22 cellular contexts compared by ENCODE assay signal in the genomic region with DNA sequence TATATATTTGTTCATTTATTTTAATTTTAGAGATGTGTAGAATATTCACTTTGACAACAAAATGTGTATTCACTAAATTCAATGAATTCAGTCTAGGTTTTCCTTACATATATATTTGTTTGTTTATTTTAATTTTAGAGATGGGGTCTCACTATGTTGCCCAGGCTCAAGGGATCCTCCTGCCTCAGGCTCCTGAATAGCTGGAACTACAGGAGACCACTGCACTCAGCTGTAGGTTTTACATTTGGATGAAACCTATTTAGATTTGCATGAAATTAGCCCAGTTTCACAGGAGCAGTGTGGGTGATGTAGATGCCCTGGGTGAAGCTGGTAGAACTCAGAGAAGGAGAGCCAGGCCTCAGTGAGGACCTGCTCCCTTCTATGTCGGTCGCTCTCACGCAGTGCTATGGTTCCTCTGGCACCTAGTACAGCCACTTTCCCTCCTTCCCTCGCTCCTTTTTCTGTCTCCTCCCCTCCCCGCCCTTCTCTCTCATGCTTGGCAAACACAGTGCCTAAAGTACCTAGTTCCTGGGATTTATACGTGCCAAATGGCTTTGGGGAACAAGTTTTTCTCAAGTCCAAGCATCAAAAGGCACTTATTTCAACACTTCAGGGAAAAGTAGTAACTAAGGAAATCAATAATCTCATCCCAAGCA. TPM values are rescaled to one million over a fixed set of nuclear protein-coding genes. Genes with fewer than 3 reads are reported as not detected.
A peak's percentile ranks its signal among the peaks of the same experiment; 100 is the strongest.
DNase-seq lines count a peak whose midpoint lies in the region; ATAC-seq and TF ChIP-seq lines count a peak whose summit lies in the region.
"Had no signal": no experiment of that assay in that cellular context is flagged by ENCODE, and none has a peak within 500 bp of the region (broad histone marks: within the 10 kb centered on the region; RNA-seq: fewer than 3 reads in every experiment).

No MANE protein-coding gene starts in this region.

- H3K27me3 ChIP-seq in body of pancreas: no peaks in the 10 kb centered on the region
- H3K27me3 ChIP-seq in lower lobe of right lung (ENCODE audit: low read depth): no peaks in the 10 kb centered on the region
- no peaks in the 10 kb centered on the region for H3K27me3 ChIP-seq in right cardiac atrium (ENCODE audit: control insufficient read depth, insufficient read depth)
- H3K27me3 ChIP-seq: BLaER1 treated with 17β-estradiol and CSF1 and Interleukin-3, amounts not matched to agents 10 nM and 100 nM; Peyer's patch had no signal

- peak overlapping the region; percentile 48 for H3K27ac Mint-ChIP-seq in progenitor cell of endocrine pancreas
- H3K27ac Mint-ChIP-seq in activated T-cell treated with anti-CD3 and anti-CD28 coated beads, Interleukin-2, amount 50 U/mL, for 24 hours: no peak overlapping the region
- H3K27ac Mint-ChIP-seq: CD8-positive, alpha-beta memory T cell; HFFc6 had no signal

- H3K36me3 ChIP-seq in body of pancreas (replicated peaks in 1 of 2; ENCODE audit: insufficient read depth in 1 of 2, low read depth in 2 of 2): no peaks in the 10 kb centered on the region
- H3K36me3 ChIP-seq in lower lobe of right lung: no peaks in the 10 kb centered on the region
- H3K36me3 ChIP-seq: BLaER1 treated with 17β-estradiol and CSF1 and Interleukin-3, amounts not matched to agents 10 nM and 100 nM; Peyer's patch had no signal

- peak; percentile 52 to 75 for DNase-seq in NCI-H526 (lab: John Stamatoyannopoulos, UW)
- peak in 3 of 4 donors; percentile 37 to 63 (median 46) for DNase-seq in body of pancreas
- DNase-seq in lower lobe of right lung: no peak
- DNase-seq in progenitor cell of endocrine pancreas (ENCODE audit: low spot score, unreplicated experiment): no peak
- no peak for DNase-seq in right cardiac atrium
- no peak for DNase-seq in activated T-cell treated with anti-CD3 and anti-CD28 coated beads, Interleukin-2, amount 50 U/mL, for 24 hours
- no peak for DNase-seq in NCI-H226
- DNase-seq: CD8-positive, alpha-beta memory T cell; DMS79 treated with DMSO at 0.1 percent for 48 hours; HFFc6; NCI-H1417 treated with DMSO at 0.1 percent for 48 hours; NCI-H187 treated with DMSO at 0.1 percent for 48 hours; NCI-H2171; NCI-H446; NCI-H748 treated with DMSO at 0.1 percent for 48 hours; NK-92 treated with Interleukin-12 subunit alpha and Interleukin-12 subunit beta, amount 100 ng/mL, for 24 hours; Peyer's patch had no signal

- H3K4me3 Mint-ChIP-seq in progenitor cell of endocrine pancreas (ENCODE audit: low read depth): no peak overlapping the region
- H3K4me3 Mint-ChIP-seq in activated T-cell treated with anti-CD3 and anti-CD28 coated beads, Interleukin-2, amount 50 U/mL, for 24 hours: no peak overlapping the region
- H3K4me3 Mint-ChIP-seq: HFFc6 had no signal

- TF ChIP-seq CTCF in body of pancreas (IDR thresholded peaks at IDR 0.05): no peak
- TF ChIP-seq CTCF in lower lobe of right lung (IDR thresholded peaks at IDR 0.05): no peak
- TF ChIP-seq CTCF in progenitor cell of endocrine pancreas (IDR thresholded peaks at IDR 0.05; ENCODE audit: unreplicated experiment): no peak

- no peaks in the 10 kb centered on the region for H3K9me3 Mint-ChIP-seq in progenitor cell of endocrine pancreas (ENCODE audit: low read depth)
- no peaks in the 10 kb centered on the region for H3K9me3 Mint-ChIP-seq in activated T-cell treated with anti-CD3 and anti-CD28 coated beads, Interleukin-2, amount 50 U/mL, for 24 hours
- H3K9me3 Mint-ChIP-seq: CD8-positive, alpha-beta memory T cell; HFFc6 had no signal

- peaks cover 20% of the 10 kb centered on the region for H3K4me1 ChIP-seq in body of pancreas
- H3K4me1 ChIP-seq in lower lobe of right lung: no peaks in the 10 kb centered on the region
- no peaks in the 10 kb centered on the region for H3K4me1 ChIP-seq in right cardiac atrium (ENCODE audit: control insufficient read depth, insufficient read depth, low read length)
- H3K4me1 ChIP-seq: Peyer's patch had no signal

- no peaks in the 10 kb centered on the region for H3K27me3 Mint-ChIP-seq in progenitor cell of endocrine pancreas
- H3K27me3 Mint-ChIP-seq in activated T-cell treated with anti-CD3 and anti-CD28 coated beads, Interleukin-2, amount 50 U/mL, for 24 hours: no peaks in the 10 kb centered on the region

- intact Hi-C loops in body of pancreas (cut with DNase I) (no loop called here), lower lobe of right lung (cut with DNase I) (no loop called here), right cardiac atrium (cut with DNase I) (no loop called here)

- no peaks in the 10 kb centered on the region for H3K36me3 Mint-ChIP-seq in progenitor cell of endocrine pancreas (ENCODE audit: insufficient read depth)
- no peaks in the 10 kb centered on the region for H3K36me3 Mint-ChIP-seq in activated T-cell treated with anti-CD3 and anti-CD28 coated beads, Interleukin-2, amount 50 U/mL, for 24 hours (ENCODE audit: low read depth)
- H3K36me3 Mint-ChIP-seq: CD8-positive, alpha-beta memory T cell had no signal

- peak in 1 of 3 donors; percentile 25 for TF ChIP-seq POLR2A in body of pancreas (IDR thresholded peaks at IDR 0.05)

- peak overlapping the region in 3 of 4 donors; percentile 39 to 75 (median 58) for H3K27ac ChIP-seq in body of pancreas
- H3K27ac ChIP-seq in lower lobe of right lung: no peak overlapping the region
- no peak overlapping the region for H3K27ac ChIP-seq in right cardiac atrium (ENCODE audit: low read length)
- H3K27ac ChIP-seq: BLaER1 treated with 17β-estradiol and CSF1 and Interleukin-3, amounts not matched to agents 10 nM and 100 nM; KMS-11; Peyer's patch had no signal

- ATAC-seq in body of pancreas (peak; percentile 81), lower lobe of right lung (peak; percentile 84 to 94), right cardiac atrium (no peak), HG02642 (IDR thresholded peaks at IDR 0.05; ENCODE audit: poor library complexity, unreplicated experiment) (no peak)
- ATAC-seq: Right ventricle myocardium inferior had no signal

- no peaks in the 10 kb centered on the region for H3K9me3 ChIP-seq in body of pancreas
- H3K9me3 ChIP-seq in lower lobe of right lung: no peaks in the 10 kb centered on the region
- H3K9me3 ChIP-seq in right cardiac atrium (ENCODE audit: control insufficient read depth, low read length): no peaks in the 10 kb centered on the region
- H3K9me3 ChIP-seq: BLaER1 treated with 17β-estradiol and CSF1 and Interleukin-3, amounts not matched to agents 10 nM and 100 nM; Peyer's patch had no signal

- WGBS in body of pancreas, 2 donors: 27 to 36% methylated on average over 6 of the region's 6 CpGs
- 88% methylated on average over 6 of the region's 6 CpGs for WGBS in right cardiac atrium

- H3K4me1 Mint-ChIP-seq in progenitor cell of endocrine pancreas (ENCODE audit: low read depth): peaks cover 20% of the 10 kb centered on the region
- no peaks in the 10 kb centered on the region for H3K4me1 Mint-ChIP-seq in activated T-cell treated with anti-CD3 and anti-CD28 coated beads, Interleukin-2, amount 50 U/mL, for 24 hours (ENCODE audit: low read depth)
- H3K4me1 Mint-ChIP-seq: CD8-positive, alpha-beta memory T cell had no signal

- H3K4me3 ChIP-seq in body of pancreas: no peak overlapping the region
- no peak overlapping the region for H3K4me3 ChIP-seq in lower lobe of right lung
- no peak overlapping the region for H3K4me3 ChIP-seq in right cardiac atrium (ENCODE audit: low read length)
- H3K4me3 ChIP-seq: BLaER1 treated with 17β-estradiol and CSF1 and Interleukin-3, amounts not matched to agents 10 nM and 100 nM; Peyer's patch had no signal

RNA-seq across cellular contexts. Expression of gene HMGB1, which starts 14.7 kb away (rescaled TPM):
- total RNA-seq in body of pancreas (10 to 100 TPM; 54.4 to 97.3 TPM), lower lobe of right lung (221 TPM), progenitor cell of endocrine pancreas (441 TPM in 2 replicates), right cardiac atrium (100 to 1,000 TPM; 185 to 198 (median 192) TPM)
- 259 TPM for polyA plus RNA-seq in right cardiac atrium

RNA-seq across cellular contexts. Expression of gene UBE2L5, which starts 58.1 kb away (rescaled TPM):
- total RNA-seq in body of pancreas (not detected), lower lobe of right lung (not detected), progenitor cell of endocrine pancreas (not detected in 2 replicates), right cardiac atrium (not detected)
- polyA plus RNA-seq in right cardiac atrium: not detected
- total RNA-seq: CD8-positive, alpha-beta memory T cell; Peyer's patch; Right ventricle myocardium inferior; SK-MEL-5 had no signal
- polyA plus RNA-seq: CD8-positive, alpha-beta memory T cell had no signal

Comparison
In these comparisons a context has a peak if more than half of its experiments do, and no peak if none do; other contexts are left out.
1. DNase-seq: peak in NCI-H526 (2 of 2) and body of pancreas (3 of 4); none in lower lobe of right lung (single experiment), progenitor cell of endocrine pancreas (single experiment), right cardiac atrium (0 of 3), activated T-cell treated with anti-CD3 and anti-CD28 coated beads, Interleukin-2, amount 50 U/mL, for 24 hours (single experiment) and NCI-H226 (single experiment).
2. ATAC-seq: peak in body of pancreas (single experiment) and lower lobe of right lung (2 of 2); none in right cardiac atrium (0 of 2) and HG02642 (single experiment).
3. H3K27ac ChIP-seq: peak in body of pancreas (3 of 4); none in lower lobe of right lung (single experiment) and right cardiac atrium (single experiment).